8 cellular contexts compared by ENCODE assay signal in the genomic region with DNA sequence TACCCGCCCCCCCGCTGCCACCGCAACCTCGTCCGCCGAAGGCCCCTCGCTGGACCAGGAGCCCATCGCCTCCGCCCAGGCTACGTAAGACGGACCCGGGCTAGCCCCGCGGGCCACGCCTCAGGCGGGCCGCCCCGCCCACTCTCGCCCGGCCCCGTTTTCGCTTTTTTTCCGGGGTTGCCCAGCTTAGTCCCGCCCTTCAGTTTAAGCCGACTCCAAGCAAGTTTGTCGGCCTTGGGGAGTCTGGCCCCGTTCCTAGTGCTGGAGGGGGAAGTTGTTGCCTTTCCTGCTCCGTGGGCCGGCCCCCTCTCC. TPM values are rescaled to one million over a fixed set of nuclear protein-coding genes. Genes with fewer than 3 reads are reported as not detected.
DNase-seq lines count a peak whose midpoint lies in the region; ATAC-seq and TF ChIP-seq lines count a peak whose summit lies in the region.

No MANE protein-coding gene starts in this region.

- H3K9me3 Mint-ChIP-seq in activated B cell treated with CpG ODN at 0.5 μM for 24 hours, result no peaks in the 10 kb centered on the region

- ATAC-seq in HG03039 (IDR thresholded peaks at IDR 0.05; ENCODE audit: unreplicated experiment) (peak; percentile 36), activated B cell treated with CpG ODN at 0.5 μM for 24 hours (ENCODE audit: low read depth) (peak; percentile 62)

- TF ChIP-seq CTCF in activated B cell treated with CpG ODN at 0.5 μM for 24 hours (IDR thresholded peaks at IDR 0.05) (no peak), cardiac fibroblast (IDR thresholded peaks at IDR 0.05; ENCODE audit: low read depth, low read length) (no peak)

- intact Hi-C loops in activated B cell treated with CpG ODN at 0.5 μM for 24 hours (cut with micrococcal nuclease), result loop anchor here (1.0 to 5.0 kb wide), 12 partner anchors 15 to 269 kb away; partner anchors contain the start of genes ASH1L, CLK2, ENTREP3 and FDPS

- H3K4me1 Mint-ChIP-seq in activated B cell treated with CpG ODN at 0.5 μM for 24 hours, result peaks cover 39% of the 10 kb centered on the region

- H3K27ac Mint-ChIP-seq in activated B cell treated with CpG ODN at 0.5 μM for 24 hours, result peak overlapping the region; percentile 78

- DNase-seq in NCI-H2081 (lab: John Stamatoyannopoulos, UW), result peak; percentile 61 to 82
- DNase-seq in NCI-H2081 treated with DMSO at 0.1 percent for 48 hours (lab: John Stamatoyannopoulos, UW), result no peak
- DNase-seq in NCI-H2227 (lab: John Stamatoyannopoulos, UW; ENCODE audit: unreplicated experiment), result peak; percentile 88
- DNase-seq in activated B cell treated with CpG ODN at 0.5 μM for 24 hours, result peak; percentile 80
- peak; percentile 94 to 96 for DNase-seq in cardiac fibroblast (ENCODE audit: low read depth in 2 of 2)
- DNase-seq in islet precursor cell, result peak; percentile 94
- DNase-seq in stimulated activated CD4-positive, alpha-beta T cell treated with anti-CD3 and anti-CD28 coated beads, Interleukin-12 subunit alpha, Interleukin-12 subunit beta, amount 100 ng/mL, for 48 hours (ENCODE audit: low read depth in 2 of 3, low spot score in 1 of 3), result peak; percentile 72 to 80 (median 75)

- H3K4me3 ChIP-seq in cardiac fibroblast (replicated peaks in 1 of 2; ENCODE audit: low read depth in 2 of 2, low read length in 2 of 2), result peak overlapping the region; percentile 71 to 90

- POLR2A ChIA-PET in activated B cell treated with CpG ODN at 0.5 μM for 24 hours (lab: Charles Lee), result interaction anchor here (0.6 to 3.3 kb wide), 19 partner anchors 10 to 536 kb away, joined by 3 to 39 read pairs (median 4); partner anchors contain the start of genes ASH1L, CLK2, FDPS and KRTCAP2

- CTCF ChIA-PET in activated B cell treated with CpG ODN at 0.5 μM for 24 hours (lab: Charles Lee), result interaction anchor here (0.7 to 5.9 kb wide), 16 partner anchors 11 to 405 kb away, joined by 3 to 79 read pairs (median 4); partner anchors contain the start of genes CLK2, ENTREP3, FDPS and THBS3

- peaks cover 12% of the 10 kb centered on the region for H3K36me3 Mint-ChIP-seq in activated B cell treated with CpG ODN at 0.5 μM for 24 hours (ENCODE audit: low read depth)

- H3K27me3 Mint-ChIP-seq in activated B cell treated with CpG ODN at 0.5 μM for 24 hours, result no peaks in the 10 kb centered on the region

- peak overlapping the region; percentile 88 for H3K4me3 Mint-ChIP-seq in activated B cell treated with CpG ODN at 0.5 μM for 24 hours

RNA-seq across cellular contexts. Expression of gene RUSC1, which starts 3.0 kb away (rescaled TPM):
- 15.0 TPM in 2 replicates for total RNA-seq in activated B cell treated with CpG ODN at 0.5 μM for 24 hours

RNA-seq across cellular contexts. Expression of gene FDPS, which starts 15.0 kb away (rescaled TPM):
- total RNA-seq in activated B cell treated with CpG ODN at 0.5 μM for 24 hours, result 241 and 242 TPM in 2 replicates

RNA-seq across cellular contexts. Expression of gene PKLR, which starts 22.4 kb away (rescaled TPM):
- total RNA-seq in activated B cell treated with CpG ODN at 0.5 μM for 24 hours, result 0.18 TPM in 1 of 2 replicates, not detected in the other

RNA-seq across cellular contexts. Expression of gene HCN3, which starts 46.4 kb away (rescaled TPM):
- 2.7 TPM in 2 replicates for total RNA-seq in activated B cell treated with CpG ODN at 0.5 μM for 24 hours

RNA-seq across cellular contexts. Expression of gene CLK2, which starts 50.4 kb away (rescaled TPM):
- total RNA-seq in activated B cell treated with CpG ODN at 0.5 μM for 24 hours, result 109 and 112 TPM in 2 replicates
